6 cellular contexts compared by ENCODE assay signal in genomic region chr22:50626856-50627451, GRCh38. TPM values are rescaled to one million over a fixed set of nuclear protein-coding genes. Genes with fewer than 3 reads are reported as not detected.
DNase-seq lines count a peak whose midpoint lies in the region; ATAC-seq and TF ChIP-seq lines count a peak whose summit lies in the region.

No MANE protein-coding gene starts in this region.

- H3K4me3 ChIP-seq in transverse colon = peak overlapping the region; percentile 55 to 90 (median 77)

- in situ Hi-C loops in transverse colon (cut with MboI; ENCODE audit: low pct_ligation_motif_present in 1 of 4, low pct_unique_long_range_greater_than_20kb in 1 of 4, low sequenced_read_pairs in 3 of 4) = no loop called here

- DNase-seq in activated effector memory CD4-positive, alpha-beta T cell treated with anti-CD3 and anti-CD28 coated beads, Interleukin-2, amount 50 U/mL, for 16 hours = peak; percentile 61
- DNase-seq in activated effector memory CD4-positive, alpha-beta T cell treated with Interleukin-2 at 50 U/mL for 16 hours = no peak
- no peak for DNase-seq in left ventricle myocardium superior
- peak; percentile 18 for DNase-seq in transverse colon

- ATAC-seq in left ventricle myocardium superior (peak; percentile 1), HG02885 (IDR thresholded peaks at IDR 0.05; ENCODE audit: poor library complexity, unreplicated experiment) (no peak), HG03432 (IDR thresholded peaks at IDR 0.05; ENCODE audit: unreplicated experiment) (no peak)

- H3K27ac ChIP-seq in transverse colon = peak overlapping the region; percentile 81 to 89 (median 84)

- TF ChIP-seq CTCF in transverse colon (IDR thresholded peaks at IDR 0.05) = no peak

- H3K4me1 ChIP-seq in transverse colon = peaks cover 6 to 33% (median 23%) of the 10 kb centered on the region in 4 donors

- WGBS in transverse colon (ENCODE audit: low coverage in 1 of 2), 2 donors = 92% methylated on average over 25 of the region's 32 CpGs; no CpG with 5 or more reads in 1 of the 2 donors

- no peaks in the 10 kb centered on the region for H3K9me3 ChIP-seq in transverse colon

- no peak for TF ChIP-seq EP300 in transverse colon (IDR thresholded peaks at IDR 0.05; ENCODE audit: low read depth)

- H3K36me3 ChIP-seq in transverse colon = no peaks in the 10 kb centered on the region

- intact Hi-C loops in left ventricle myocardium superior (cut with micrococcal nuclease) (no loop called here), transverse colon (cut with DNase I; ENCODE audit: low total_unique reads) (no loop called here)

- no peaks in the 10 kb centered on the region for H3K27me3 ChIP-seq in transverse colon

- no peak for TF ChIP-seq POLR2A in transverse colon (IDR thresholded peaks at IDR 0.05)

RNA-seq across cellular contexts. Expression of gene ARSA, which starts 1.0 kb away (rescaled TPM):
- 22.2 TPM for total RNA-seq in left ventricle myocardium superior
- total RNA-seq in transverse colon = 100 to 1,000 TPM in 2 of 4 donors, 10 to 100 TPM in 2; 81.2 to 253 (median 99.1) TPM

RNA-seq across cellular contexts. Expression of gene MAPK8IP2, which starts 26.4 kb away (rescaled TPM):
- total RNA-seq in left ventricle myocardium superior = 0.57 TPM
- 1 to 10 TPM; 1.1 to 3.4 (median 1.8) TPM for total RNA-seq in transverse colon

RNA-seq across cellular contexts. Expression of gene CHKB, which starts 44.3 kb away (rescaled TPM):
- total RNA-seq in left ventricle myocardium superior (42.7 TPM), transverse colon (100 to 1,000 TPM in 1 of 4 donors, 10 to 100 TPM in 3; 74.8 to 232 (median 86.1) TPM)

RNA-seq across cellular contexts. Expression of gene SHANK3, which starts 45.7 kb away (rescaled TPM):
- 22.9 TPM for total RNA-seq in left ventricle myocardium superior
- total RNA-seq in transverse colon = 10 to 100 TPM in 1 of 4 donors, 1 to 10 TPM in 3; 2.7 to 30.3 (median 6.3) TPM

RNA-seq across cellular contexts. Expression of gene CPT1B, which starts 48.7 kb away (rescaled TPM):
- 458 TPM for total RNA-seq in left ventricle myocardium superior
- total RNA-seq in transverse colon = 100 to 1,000 TPM in 1 of 4 donors, 10 to 100 TPM in 3; 34.2 to 111 (median 37.6) TPM

Comparison
In these comparisons a context has a peak if more than half of its experiments do, and no peak if none do; other contexts are left out.
1. DNase-seq: peak in activated effector memory CD4-positive, alpha-beta T cell treated with anti-CD3 and anti-CD28 coated beads, Interleukin-2, amount 50 U/mL, for 16 hours (single experiment) and transverse colon (single experiment); none in activated effector memory CD4-positive, alpha-beta T cell treated with Interleukin-2 at 50 U/mL for 16 hours (single experiment) and left ventricle myocardium superior (single experiment).